In genomic region chr19:45408121-45408520, GRCh38 we compare ENCODE assay signal across 1 cellular context.
TF ChIP-seq lines count a peak whose summit lies in the region.

No MANE protein-coding gene starts in this region.

TF ChIP-seq in A549, 52 proteins besides CTCF, POLR2A, EP300 and RAD21 (continued from another document):
- TF ChIP-seq MAX (IDR thresholded peaks at IDR 0.05): no peak
- no peak for TF ChIP-seq GATA3 (IDR thresholded peaks at IDR 0.05; ENCODE audit: borderline replicate concordance)
- no peak for TF ChIP-seq TP53 (CRISPR knock-in tag; IDR thresholded peaks at IDR 0.05)
TF ChIP-seq in A549: peak in this region for 0.
